Comparison of ENCODE assay signal across 8 cellular contexts in the genomic region with DNA sequence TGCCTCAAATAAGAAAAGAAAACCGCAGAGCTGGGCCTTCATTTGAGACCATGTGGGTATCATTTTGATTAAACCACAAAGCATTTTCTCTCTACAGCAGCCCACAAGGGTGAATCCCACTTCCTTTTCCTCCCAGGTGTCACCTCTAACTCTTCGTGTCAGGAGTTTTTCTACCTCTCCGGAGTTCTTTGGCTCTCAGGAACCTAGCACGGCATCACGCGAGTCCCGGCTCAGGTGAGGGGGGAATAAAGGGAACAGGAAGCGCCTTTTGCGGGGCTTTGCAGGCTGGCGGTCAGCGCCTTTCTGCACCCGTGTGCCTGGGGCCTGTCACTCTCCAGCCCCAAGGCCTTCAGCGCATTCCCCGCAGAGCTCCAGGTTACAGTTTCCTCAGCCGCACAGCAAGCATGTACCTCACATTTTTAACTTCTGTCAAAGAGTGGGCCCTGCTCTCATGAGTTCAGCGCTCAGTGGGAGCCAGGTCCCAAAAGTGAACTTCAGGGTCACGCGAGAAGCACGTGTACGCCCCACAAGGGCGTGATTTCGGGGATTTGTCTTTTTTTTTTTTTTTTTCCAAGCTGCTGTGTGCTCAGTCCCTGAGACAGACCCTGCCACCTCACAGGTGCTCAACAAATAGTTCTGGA. TPM values are rescaled to one million over a fixed set of nuclear protein-coding genes. Genes with fewer than 3 reads are reported as not detected.
DNase-seq lines count a peak whose midpoint lies in the region; ATAC-seq and TF ChIP-seq lines count a peak whose summit lies in the region.

No MANE protein-coding gene starts in this region.

- peaks cover 33% of the 10 kb centered on the region for H3F3A ChIP-seq in smooth muscle cell (ENCODE audit: low read depth)

- H3K4me1 ChIP-seq in SJCRH30, result peaks cover 8% of the 10 kb centered on the region
- H3K4me1 ChIP-seq in iPS-15b (ENCODE audit: control insufficient read depth, insufficient read depth, low read length), result peaks cover 12% of the 10 kb centered on the region
- peaks cover 16% of the 10 kb centered on the region for H3K4me1 ChIP-seq in smooth muscle cell (ENCODE audit: low read depth)

- H4K20me1 ChIP-seq in smooth muscle cell (ENCODE audit: low read depth), result no peaks in the 10 kb centered on the region

- H3K9me3 ChIP-seq in SJCRH30 (replicated peaks), result no peaks in the 10 kb centered on the region
- H3K9me3 ChIP-seq in iPS-15b (ENCODE audit: control insufficient read depth, insufficient read depth, low read length), result no peaks in the 10 kb centered on the region
- H3K9me3 ChIP-seq in smooth muscle cell (replicated peaks; ENCODE audit: low read depth), result no peaks in the 10 kb centered on the region

- H3K27me3 ChIP-seq in SJCRH30, result 0 out of 2 replicates have a peak, but pooled peaks cover 4% of the 10 kb centered on the region
- H3K27me3 ChIP-seq in iPS-15b (ENCODE audit: control insufficient read depth, insufficient read depth, low read length), result no peaks in the 10 kb centered on the region
- no peaks in the 10 kb centered on the region for H3K27me3 ChIP-seq in smooth muscle cell (ENCODE audit: low read depth)

- H3K79me2 ChIP-seq in smooth muscle cell (ENCODE audit: low read depth), result no peaks in the 10 kb centered on the region

- peak; percentile 31 for ATAC-seq in GM19035 (IDR thresholded peaks at IDR 0.05; ENCODE audit: unreplicated experiment)
- ATAC-seq in HG03280 (IDR thresholded peaks at IDR 0.05; ENCODE audit: unreplicated experiment), result peak; percentile 18

- H2AFZ ChIP-seq in smooth muscle cell (ENCODE audit: low read depth), result peak overlapping the region; percentile 59

- WGBS in smooth muscle cell (ENCODE audit: low lambda C conversion rate), result 6% methylated on average over 22 of the region's 22 CpGs

- H3K9ac ChIP-seq in iPS-15b (ENCODE audit: low read depth, low read length), result peak overlapping the region; percentile 71
- H3K9ac ChIP-seq in smooth muscle cell (ENCODE audit: low read depth), result peak overlapping the region; percentile 66

- H3K27ac ChIP-seq in SJCRH30, result no peak overlapping the region
- peak overlapping the region; percentile 10 for H3K27ac ChIP-seq in angular gyrus (ENCODE audit: low read depth, low read length)
- H3K27ac ChIP-seq in smooth muscle cell (ENCODE audit: low read depth), result peak overlapping the region; percentile 58

- H3K36me3 ChIP-seq in SJCRH30 (no peaks in the 10 kb centered on the region), iPS-15b (ENCODE audit: control insufficient read depth, insufficient read depth, low read length) (no peaks in the 10 kb centered on the region), smooth muscle cell (ENCODE audit: low read depth) (no peaks in the 10 kb centered on the region)

- H3K4me2 ChIP-seq in smooth muscle cell, result peak overlapping the region; percentile 84

- TF ChIP-seq CTCF in AG10803 (conservative IDR thresholded peaks at IDR 0.05; ENCODE audit: low read length) (no peak), smooth muscle cell (IDR thresholded peaks at IDR 0.05; ENCODE audit: borderline replicate concordance, insufficient read depth, poor library complexity, severe bottlenecking) (no peak)

- peak overlapping the region; percentile 74 for H3K4me3 ChIP-seq in AG10803 (ENCODE audit: low read length)
- peak overlapping the region; percentile 64 for H3K4me3 ChIP-seq in SJCRH30
- peak overlapping the region; percentile 83 for H3K4me3 ChIP-seq in iPS-15b (ENCODE audit: low read depth, low read length)
- peak overlapping the region; percentile 68 for H3K4me3 ChIP-seq in smooth muscle cell

- DNase-seq in AG10803 (ENCODE audit: low read depth) (peak; percentile 23), SJCRH30 (no peak), smooth muscle cell (lab: John Stamatoyannopoulos, UW; ENCODE audit: unreplicated experiment) (no peak), NCI-H774 (lab: John Stamatoyannopoulos, UW) (no peak)

RNA-seq across cellular contexts. Expression of a gene that starts 0.7 kb away (rescaled TPM):
- 4.4 and 4.9 TPM in 2 replicates for total RNA-seq in SJCRH30 (2014; rRNA removed; shearing (Covaris generic))
- 5.7 and 6.2 TPM in 2 replicates for total RNA-seq in smooth muscle cell
- polyA plus RNA-seq in smooth muscle cell, result 19.8 and 22.8 TPM in 2 replicates

RNA-seq across cellular contexts. Expression of a gene that starts 17.2 kb away (rescaled TPM):
- 0.10 and 0.18 TPM in 2 replicates for total RNA-seq in SJCRH30 (2014; rRNA removed; shearing (Covaris generic))
- total RNA-seq in smooth muscle cell, result 0.09 and 1.3 TPM in 2 replicates
- polyA plus RNA-seq in smooth muscle cell, result 0.18 and 0.26 TPM in 2 replicates

RNA-seq across cellular contexts. Expression of a gene that starts 54.7 kb away (rescaled TPM):
- total RNA-seq in SJCRH30 (2014; rRNA removed; shearing (Covaris generic)), result 55.9 and 57.0 TPM in 2 replicates
- 41.4 and 46.4 TPM in 2 replicates for total RNA-seq in smooth muscle cell
- 54.4 and 55.2 TPM in 2 replicates for polyA plus RNA-seq in smooth muscle cell
